ENCODE assay signal across 1 cellular context in genomic region chr3:146160233-146160963, GRCh38.
TF ChIP-seq lines count a peak whose summit lies in the region.

No MANE protein-coding gene starts in this region.

TF ChIP-seq in K562, 482 proteins besides CTCF, POLR2A, EP300 and RAD21 (continued from another document):
- TF ChIP-seq, protein P1, sequence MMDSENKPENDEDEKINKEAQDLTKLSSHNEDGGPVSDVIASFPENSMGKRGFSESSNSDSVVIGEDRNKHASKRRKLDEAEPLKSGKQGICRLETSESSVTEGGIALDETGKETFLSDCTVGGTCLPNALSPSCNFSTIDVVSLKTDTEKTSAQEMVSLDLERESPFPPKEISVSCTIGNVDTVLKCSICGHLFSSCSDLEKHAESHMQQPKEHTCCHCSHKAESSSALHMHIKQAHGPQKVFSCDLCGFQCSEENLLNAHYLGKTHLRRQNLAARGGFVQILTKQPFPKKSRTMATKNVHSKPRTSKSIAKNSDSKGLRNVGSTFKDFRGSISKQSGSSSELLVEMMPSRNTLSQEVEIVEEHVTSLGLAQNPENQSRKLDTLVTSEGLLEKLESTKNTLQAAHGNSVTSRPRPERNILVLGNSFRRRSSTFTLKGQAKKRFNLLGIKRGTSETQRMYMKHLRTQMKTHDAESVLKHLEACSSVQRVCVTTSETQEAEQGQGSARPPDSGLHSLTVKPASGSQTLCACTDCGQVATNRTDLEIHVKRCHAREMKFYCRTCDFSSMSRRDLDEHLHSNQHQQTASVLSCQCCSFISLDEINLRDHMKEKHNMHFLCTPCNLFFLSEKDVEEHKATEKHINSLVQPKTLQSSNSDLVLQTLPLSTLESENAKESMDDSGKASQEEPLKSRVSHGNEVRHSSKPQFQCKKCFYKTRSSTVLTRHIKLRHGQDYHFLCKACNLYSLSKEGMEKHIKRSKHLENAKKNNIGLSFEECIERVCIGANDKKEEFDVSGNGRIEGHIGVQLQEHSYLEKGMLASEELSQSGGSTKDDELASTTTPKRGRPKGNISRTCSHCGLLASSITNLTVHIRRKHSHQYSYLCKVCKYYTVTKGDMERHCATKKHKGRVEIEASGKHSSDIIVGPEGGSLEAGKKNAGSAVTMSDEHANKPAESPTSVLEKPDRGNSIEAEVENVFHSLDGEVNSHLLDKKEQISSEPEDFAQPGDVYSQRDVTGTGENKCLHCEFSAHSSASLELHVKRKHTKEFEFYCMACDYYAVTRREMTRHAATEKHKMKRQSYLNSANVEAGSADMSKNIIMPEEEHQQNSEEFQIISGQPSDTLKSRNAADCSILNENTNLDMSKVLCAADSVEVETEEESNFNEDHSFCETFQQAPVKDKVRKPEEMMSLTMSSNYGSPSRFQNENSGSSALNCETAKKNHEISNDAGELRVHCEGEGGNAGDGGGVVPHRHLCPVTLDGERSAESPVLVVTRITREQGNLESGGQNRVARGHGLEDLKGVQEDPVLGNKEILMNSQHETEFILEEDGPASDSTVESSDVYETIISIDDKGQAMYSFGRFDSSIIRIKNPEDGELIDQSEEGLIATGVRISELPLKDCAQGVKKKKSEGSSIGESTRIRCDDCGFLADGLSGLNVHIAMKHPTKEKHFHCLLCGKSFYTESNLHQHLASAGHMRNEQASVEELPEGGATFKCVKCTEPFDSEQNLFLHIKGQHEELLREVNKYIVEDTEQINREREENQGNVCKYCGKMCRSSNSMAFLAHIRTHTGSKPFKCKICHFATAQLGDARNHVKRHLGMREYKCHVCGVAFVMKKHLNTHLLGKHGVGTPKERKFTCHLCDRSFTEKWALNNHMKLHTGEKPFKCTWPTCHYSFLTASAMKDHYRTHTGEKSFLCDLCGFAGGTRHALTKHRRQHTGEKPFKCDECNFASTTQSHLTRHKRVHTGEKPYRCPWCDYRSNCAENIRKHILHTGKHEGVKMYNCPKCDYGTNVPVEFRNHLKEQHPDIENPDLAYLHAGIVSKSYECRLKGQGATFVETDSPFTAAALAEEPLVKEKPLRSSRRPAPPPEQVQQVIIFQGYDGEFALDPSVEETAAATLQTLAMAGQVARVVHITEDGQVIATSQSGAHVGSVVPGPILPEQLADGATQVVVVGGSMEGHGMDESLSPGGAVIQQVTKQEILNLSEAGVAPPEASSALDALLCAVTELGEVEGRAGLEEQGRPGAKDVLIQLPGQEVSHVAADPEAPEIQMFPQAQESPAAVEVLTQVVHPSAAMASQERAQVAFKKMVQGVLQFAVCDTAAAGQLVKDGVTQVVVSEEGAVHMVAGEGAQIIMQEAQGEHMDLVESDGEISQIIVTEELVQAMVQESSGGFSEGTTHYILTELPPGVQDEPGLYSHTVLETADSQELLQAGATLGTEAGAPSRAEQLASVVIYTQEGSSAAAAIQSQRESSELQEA (IDR thresholded peaks at IDR 0.05; ENCODE audit: low read depth), result no peak
- TF ChIP-seq ATF2 (CRISPR knock-in tag; IDR thresholded peaks at IDR 0.05), result no peak
- TF ChIP-seq, protein P2, sequence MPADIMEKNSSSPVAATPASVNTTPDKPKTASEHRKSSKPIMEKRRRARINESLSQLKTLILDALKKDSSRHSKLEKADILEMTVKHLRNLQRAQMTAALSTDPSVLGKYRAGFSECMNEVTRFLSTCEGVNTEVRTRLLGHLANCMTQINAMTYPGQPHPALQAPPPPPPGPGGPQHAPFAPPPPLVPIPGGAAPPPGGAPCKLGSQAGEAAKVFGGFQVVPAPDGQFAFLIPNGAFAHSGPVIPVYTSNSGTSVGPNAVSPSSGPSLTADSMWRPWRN (IDR thresholded peaks at IDR 0.05; ENCODE audit: low read depth), result no peak
- TF ChIP-seq NR4A1 (CRISPR knock-in tag; IDR thresholded peaks at IDR 0.05), result no peak
- TF ChIP-seq NR4A1 (tag; IDR thresholded peaks at IDR 0.05), result no peak
- no peak for TF ChIP-seq NFYB (IDR thresholded peaks at IDR 0.05; ENCODE audit: extremely low read depth, insufficient read length)
- TF ChIP-seq, protein P3, sequence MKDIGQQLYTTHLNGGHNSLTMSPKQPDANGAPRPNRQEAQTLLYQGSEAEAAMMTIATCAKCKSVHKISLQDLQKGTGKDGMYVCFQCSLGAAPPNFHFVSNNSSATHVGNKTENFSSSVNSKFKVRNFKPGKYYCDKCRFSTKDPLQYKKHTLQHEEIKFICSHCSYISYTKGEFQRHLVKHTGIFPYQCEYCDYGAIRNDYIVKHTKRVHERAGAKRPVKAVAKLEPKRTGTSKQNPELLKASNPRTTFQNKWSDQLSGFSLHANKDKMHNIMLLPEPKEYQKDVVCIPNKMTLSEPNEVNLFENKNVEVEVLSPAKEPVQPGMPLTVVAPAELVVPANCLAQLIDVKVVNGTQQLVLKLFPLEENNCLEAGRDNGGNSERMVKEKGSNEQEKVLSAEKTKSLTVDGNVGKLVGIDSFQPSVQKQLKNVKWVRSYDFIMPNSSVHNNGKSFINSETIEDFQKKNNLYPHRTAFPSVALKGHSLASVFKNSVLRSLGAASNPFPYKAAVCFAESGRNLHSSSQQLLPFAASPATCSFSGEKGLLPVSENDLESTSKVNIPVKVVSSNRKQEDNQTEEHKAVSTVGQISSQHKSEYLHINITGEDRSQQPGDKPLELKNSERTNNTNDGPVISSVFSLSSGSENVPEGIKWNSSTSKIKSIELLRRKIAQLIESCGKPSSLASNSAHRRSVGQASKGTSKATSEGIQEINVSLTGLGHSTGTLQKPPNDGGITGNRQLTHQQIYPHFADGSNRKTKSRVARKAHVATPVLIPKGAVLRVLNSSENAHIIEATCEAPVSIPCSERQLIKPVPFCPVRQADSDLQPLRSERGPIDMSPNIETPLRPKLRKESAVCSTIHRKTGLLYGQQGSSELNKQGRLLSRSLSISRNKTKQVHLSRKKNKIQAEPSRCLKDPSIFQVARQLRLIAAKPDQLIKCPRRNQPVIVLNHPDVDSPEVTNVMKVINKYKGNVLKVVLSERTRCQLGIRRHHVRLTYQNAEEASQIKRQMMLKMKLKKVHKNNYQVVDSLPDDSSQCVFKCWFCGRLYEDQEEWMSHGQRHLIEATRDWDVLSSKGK (CRISPR knock-in tag; IDR thresholded peaks at IDR 0.05), result no peak
- no peak for TF ChIP-seq MTA3 (IDR thresholded peaks at IDR 0.05; ENCODE audit: borderline replicate concordance)
